ENCODE assay signal across 1 cellular context in the genomic region with DNA sequence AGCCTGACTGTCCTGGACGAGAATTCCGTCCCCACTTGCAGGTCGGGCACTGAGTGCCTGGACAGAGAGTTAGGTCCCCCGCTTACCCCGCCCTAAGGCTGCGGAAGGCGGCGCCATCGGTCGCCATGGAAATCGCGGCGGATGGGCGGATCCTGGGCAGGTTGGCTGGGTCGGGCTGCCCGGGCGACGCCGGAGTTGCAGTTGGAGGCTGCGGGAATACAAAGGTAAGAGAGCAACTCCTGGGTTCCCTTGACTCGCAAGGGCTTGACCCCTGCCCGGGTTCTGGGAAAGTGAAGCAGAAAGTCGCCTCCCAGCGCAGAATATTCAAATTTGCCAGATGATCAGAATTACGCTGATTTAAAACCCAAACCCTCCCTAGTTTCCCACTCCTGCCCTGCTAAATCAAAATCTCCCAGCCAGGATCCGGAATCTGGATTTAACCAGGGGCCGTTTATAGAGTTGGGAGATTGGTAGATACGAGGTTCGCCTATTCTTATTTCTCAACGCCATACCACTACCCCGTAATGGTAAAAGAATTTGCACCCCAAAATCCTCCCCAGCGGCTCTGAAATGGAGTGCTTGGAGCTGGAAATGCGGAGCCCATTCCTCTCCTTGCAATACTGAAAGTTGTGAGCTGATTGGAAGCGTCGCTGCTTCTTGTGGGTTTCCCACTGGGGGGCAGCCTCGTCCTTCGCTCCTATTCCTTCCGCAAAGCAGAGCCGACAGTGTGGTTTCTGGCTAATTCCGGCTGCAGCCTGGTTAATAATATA.
TF ChIP-seq lines count a peak whose summit lies in the region.

No MANE protein-coding gene starts in this region.

TF ChIP-seq in HepG2, 621 proteins besides CTCF, POLR2A, EP300 and RAD21 (continued from another document and continues in another):
- TF ChIP-seq, protein P1, sequence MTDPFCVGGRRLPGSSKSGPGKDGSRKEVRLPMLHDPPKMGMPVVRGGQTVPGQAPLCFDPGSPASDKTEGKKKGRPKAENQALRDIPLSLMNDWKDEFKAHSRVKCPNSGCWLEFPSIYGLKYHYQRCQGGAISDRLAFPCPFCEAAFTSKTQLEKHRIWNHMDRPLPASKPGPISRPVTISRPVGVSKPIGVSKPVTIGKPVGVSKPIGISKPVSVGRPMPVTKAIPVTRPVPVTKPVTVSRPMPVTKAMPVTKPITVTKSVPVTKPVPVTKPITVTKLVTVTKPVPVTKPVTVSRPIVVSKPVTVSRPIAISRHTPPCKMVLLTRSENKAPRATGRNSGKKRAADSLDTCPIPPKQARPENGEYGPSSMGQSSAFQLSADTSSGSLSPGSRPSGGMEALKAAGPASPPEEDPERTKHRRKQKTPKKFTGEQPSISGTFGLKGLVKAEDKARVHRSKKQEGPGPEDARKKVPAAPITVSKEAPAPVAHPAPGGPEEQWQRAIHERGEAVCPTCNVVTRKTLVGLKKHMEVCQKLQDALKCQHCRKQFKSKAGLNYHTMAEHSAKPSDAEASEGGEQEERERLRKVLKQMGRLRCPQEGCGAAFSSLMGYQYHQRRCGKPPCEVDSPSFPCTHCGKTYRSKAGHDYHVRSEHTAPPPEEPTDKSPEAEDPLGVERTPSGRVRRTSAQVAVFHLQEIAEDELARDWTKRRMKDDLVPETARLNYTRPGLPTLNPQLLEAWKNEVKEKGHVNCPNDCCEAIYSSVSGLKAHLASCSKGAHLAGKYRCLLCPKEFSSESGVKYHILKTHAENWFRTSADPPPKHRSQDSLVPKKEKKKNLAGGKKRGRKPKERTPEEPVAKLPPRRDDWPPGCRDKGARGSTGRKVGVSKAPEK (CRISPR knock-in tag; IDR thresholded peaks at IDR 0.05; ENCODE audit: borderline replicate concordance), result no peak
- TF ChIP-seq, protein P2, sequence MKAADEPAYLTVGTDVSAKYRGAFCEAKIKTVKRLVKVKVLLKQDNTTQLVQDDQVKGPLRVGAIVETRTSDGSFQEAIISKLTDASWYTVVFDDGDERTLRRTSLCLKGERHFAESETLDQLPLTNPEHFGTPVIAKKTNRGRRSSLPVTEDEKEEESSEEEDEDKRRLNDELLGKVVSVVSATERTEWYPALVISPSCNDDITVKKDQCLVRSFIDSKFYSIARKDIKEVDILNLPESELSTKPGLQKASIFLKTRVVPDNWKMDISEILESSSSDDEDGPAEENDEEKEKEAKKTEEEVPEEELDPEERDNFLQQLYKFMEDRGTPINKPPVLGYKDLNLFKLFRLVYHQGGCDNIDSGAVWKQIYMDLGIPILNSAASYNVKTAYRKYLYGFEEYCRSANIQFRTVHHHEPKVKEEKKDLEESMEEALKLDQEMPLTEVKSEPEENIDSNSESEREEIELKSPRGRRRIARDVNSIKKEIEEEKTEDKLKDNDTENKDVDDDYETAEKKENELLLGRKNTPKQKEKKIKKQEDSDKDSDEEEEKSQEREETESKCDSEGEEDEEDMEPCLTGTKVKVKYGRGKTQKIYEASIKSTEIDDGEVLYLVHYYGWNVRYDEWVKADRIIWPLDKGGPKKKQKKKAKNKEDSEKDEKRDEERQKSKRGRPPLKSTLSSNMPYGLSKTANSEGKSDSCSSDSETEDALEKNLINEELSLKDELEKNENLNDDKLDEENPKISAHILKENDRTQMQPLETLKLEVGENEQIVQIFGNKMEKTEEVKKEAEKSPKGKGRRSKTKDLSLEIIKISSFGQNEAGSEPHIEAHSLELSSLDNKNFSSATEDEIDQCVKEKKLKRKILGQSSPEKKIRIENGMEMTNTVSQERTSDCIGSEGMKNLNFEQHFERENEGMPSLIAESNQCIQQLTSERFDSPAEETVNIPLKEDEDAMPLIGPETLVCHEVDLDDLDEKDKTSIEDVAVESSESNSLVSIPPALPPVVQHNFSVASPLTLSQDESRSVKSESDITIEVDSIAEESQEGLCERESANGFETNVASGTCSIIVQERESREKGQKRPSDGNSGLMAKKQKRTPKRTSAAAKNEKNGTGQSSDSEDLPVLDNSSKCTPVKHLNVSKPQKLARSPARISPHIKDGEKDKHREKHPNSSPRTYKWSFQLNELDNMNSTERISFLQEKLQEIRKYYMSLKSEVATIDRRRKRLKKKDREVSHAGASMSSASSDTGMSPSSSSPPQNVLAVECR (CRISPR knock-in tag; IDR thresholded peaks at IDR 0.05; ENCODE audit: borderline replicate concordance), result peak; percentile 60; the same call in 1 of the 2 replicates
- TF ChIP-seq, protein P3, sequence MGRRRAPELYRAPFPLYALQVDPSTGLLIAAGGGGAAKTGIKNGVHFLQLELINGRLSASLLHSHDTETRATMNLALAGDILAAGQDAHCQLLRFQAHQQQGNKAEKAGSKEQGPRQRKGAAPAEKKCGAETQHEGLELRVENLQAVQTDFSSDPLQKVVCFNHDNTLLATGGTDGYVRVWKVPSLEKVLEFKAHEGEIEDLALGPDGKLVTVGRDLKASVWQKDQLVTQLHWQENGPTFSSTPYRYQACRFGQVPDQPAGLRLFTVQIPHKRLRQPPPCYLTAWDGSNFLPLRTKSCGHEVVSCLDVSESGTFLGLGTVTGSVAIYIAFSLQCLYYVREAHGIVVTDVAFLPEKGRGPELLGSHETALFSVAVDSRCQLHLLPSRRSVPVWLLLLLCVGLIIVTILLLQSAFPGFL (CRISPR knock-in tag; IDR thresholded peaks at IDR 0.05), result no peak
- TF ChIP-seq ZKSCAN1 (IDR thresholded peaks at IDR 0.05; ENCODE audit: low read length) (no peak), TMF1 (CRISPR knock-in tag; IDR thresholded peaks at IDR 0.05; ENCODE audit: low read depth) (no peak), ZFP36L2 (CRISPR knock-in tag; IDR thresholded peaks at IDR 0.05) (no peak), SMYD3 (CRISPR knock-in tag; IDR thresholded peaks at IDR 0.05) (no peak), HNF4G (IDR thresholded peaks at IDR 0.05; ENCODE audit: borderline replicate concordance, low read depth, low read length) (no peak), HNF4G (CRISPR knock-in tag; IDR thresholded peaks at IDR 0.05; ENCODE audit: borderline replicate concordance, low read depth) (no peak), KAT8 (CRISPR knock-in tag; IDR thresholded peaks at IDR 0.05) (no peak), IRF2 (CRISPR knock-in tag; IDR thresholded peaks at IDR 0.05) (peak; percentile 71), HES4 (CRISPR knock-in tag; IDR thresholded peaks at IDR 0.05; ENCODE audit: borderline replicate concordance) (no peak), ZNF468 (CRISPR knock-in tag; IDR thresholded peaks at IDR 0.05) (no peak), SAFB2 (CRISPR knock-in tag; IDR thresholded peaks at IDR 0.05; ENCODE audit: borderline replicate concordance, low read depth) (no peak; the same call in 1 of the 2 replicates), XRCC5 (optimal IDR thresholded peaks at IDR 0.05; ENCODE audit: low read length) (peak; percentile 56), HDAC6 (IDR thresholded peaks at IDR 0.05; ENCODE audit: low read depth, low read length) (no peak), SIN3A (IDR thresholded peaks at IDR 0.05; ENCODE audit: borderline replicate concordance, low read depth, low read length) (peak; percentile 64; the same call in 1 of the 2 replicates), SRSF1 (optimal IDR thresholded peaks at IDR 0.05; ENCODE audit: low read depth, low read length) (no peak), GPN1 (CRISPR knock-in tag; IDR thresholded peaks at IDR 0.05; ENCODE audit: borderline replicate concordance) (no peak), ZEB1 (IDR thresholded peaks at IDR 0.05; ENCODE audit: insufficient replicate concordance, low read depth) (no peak), CBX1 (IDR thresholded peaks at IDR 0.05; ENCODE audit: low read depth) (no peak), REL (CRISPR knock-in tag; conservative IDR thresholded peaks at IDR 0.05) (no peak; the same call in 1 of the 2 replicates), ZNF460 (CRISPR knock-in tag; IDR thresholded peaks at IDR 0.05; ENCODE audit: borderline replicate concordance) (no peak), MEIS2 (CRISPR knock-in tag; IDR thresholded peaks at IDR 0.05) (no peak), AHR (CRISPR knock-in tag; IDR thresholded peaks at IDR 0.05) (no peak), KAT7 (CRISPR knock-in tag; IDR thresholded peaks at IDR 0.05; ENCODE audit: borderline replicate concordance) (no peak)
- TF ChIP-seq, protein P4, sequence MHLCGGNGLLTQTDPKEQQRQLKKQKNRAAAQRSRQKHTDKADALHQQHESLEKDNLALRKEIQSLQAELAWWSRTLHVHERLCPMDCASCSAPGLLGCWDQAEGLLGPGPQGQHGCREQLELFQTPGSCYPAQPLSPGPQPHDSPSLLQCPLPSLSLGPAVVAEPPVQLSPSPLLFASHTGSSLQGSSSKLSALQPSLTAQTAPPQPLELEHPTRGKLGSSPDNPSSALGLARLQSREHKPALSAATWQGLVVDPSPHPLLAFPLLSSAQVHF (CRISPR knock-in tag; IDR thresholded peaks at IDR 0.05), result no peak
- TF ChIP-seq, protein P5, sequence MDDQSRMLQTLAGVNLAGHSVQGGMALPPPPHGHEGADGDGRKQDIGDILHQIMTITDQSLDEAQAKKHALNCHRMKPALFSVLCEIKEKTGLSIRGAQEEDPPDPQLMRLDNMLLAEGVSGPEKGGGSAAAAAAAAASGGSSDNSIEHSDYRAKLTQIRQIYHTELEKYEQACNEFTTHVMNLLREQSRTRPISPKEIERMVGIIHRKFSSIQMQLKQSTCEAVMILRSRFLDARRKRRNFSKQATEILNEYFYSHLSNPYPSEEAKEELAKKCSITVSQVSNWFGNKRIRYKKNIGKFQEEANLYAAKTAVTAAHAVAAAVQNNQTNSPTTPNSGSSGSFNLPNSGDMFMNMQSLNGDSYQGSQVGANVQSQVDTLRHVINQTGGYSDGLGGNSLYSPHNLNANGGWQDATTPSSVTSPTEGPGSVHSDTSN (CRISPR knock-in tag; IDR thresholded peaks at IDR 0.05; ENCODE audit: borderline replicate concordance), result no peak
- TF ChIP-seq, protein P6, sequence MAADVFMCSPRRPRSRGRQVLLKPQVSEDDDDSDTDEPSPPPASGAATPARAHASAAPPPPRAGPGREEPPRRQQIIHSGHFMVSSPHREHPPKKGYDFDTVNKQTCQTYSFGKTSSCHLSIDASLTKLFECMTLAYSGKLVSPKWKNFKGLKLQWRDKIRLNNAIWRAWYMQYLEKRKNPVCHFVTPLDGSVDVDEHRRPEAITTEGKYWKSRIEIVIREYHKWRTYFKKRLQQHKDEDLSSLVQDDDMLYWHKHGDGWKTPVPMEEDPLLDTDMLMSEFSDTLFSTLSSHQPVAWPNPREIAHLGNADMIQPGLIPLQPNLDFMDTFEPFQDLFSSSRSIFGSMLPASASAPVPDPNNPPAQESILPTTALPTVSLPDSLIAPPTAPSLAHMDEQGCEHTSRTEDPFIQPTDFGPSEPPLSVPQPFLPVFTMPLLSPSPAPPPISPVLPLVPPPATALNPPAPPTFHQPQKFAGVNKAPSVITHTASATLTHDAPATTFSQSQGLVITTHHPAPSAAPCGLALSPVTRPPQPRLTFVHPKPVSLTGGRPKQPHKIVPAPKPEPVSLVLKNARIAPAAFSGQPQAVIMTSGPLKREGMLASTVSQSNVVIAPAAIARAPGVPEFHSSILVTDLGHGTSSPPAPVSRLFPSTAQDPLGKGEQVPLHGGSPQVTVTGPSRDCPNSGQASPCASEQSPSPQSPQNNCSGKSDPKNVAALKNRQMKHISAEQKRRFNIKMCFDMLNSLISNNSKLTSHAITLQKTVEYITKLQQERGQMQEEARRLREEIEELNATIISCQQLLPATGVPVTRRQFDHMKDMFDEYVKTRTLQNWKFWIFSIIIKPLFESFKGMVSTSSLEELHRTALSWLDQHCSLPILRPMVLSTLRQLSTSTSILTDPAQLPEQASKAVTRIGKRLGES (CRISPR knock-in tag; IDR thresholded peaks at IDR 0.05; ENCODE audit: borderline replicate concordance), result no peak
- TF ChIP-seq, protein P7, sequence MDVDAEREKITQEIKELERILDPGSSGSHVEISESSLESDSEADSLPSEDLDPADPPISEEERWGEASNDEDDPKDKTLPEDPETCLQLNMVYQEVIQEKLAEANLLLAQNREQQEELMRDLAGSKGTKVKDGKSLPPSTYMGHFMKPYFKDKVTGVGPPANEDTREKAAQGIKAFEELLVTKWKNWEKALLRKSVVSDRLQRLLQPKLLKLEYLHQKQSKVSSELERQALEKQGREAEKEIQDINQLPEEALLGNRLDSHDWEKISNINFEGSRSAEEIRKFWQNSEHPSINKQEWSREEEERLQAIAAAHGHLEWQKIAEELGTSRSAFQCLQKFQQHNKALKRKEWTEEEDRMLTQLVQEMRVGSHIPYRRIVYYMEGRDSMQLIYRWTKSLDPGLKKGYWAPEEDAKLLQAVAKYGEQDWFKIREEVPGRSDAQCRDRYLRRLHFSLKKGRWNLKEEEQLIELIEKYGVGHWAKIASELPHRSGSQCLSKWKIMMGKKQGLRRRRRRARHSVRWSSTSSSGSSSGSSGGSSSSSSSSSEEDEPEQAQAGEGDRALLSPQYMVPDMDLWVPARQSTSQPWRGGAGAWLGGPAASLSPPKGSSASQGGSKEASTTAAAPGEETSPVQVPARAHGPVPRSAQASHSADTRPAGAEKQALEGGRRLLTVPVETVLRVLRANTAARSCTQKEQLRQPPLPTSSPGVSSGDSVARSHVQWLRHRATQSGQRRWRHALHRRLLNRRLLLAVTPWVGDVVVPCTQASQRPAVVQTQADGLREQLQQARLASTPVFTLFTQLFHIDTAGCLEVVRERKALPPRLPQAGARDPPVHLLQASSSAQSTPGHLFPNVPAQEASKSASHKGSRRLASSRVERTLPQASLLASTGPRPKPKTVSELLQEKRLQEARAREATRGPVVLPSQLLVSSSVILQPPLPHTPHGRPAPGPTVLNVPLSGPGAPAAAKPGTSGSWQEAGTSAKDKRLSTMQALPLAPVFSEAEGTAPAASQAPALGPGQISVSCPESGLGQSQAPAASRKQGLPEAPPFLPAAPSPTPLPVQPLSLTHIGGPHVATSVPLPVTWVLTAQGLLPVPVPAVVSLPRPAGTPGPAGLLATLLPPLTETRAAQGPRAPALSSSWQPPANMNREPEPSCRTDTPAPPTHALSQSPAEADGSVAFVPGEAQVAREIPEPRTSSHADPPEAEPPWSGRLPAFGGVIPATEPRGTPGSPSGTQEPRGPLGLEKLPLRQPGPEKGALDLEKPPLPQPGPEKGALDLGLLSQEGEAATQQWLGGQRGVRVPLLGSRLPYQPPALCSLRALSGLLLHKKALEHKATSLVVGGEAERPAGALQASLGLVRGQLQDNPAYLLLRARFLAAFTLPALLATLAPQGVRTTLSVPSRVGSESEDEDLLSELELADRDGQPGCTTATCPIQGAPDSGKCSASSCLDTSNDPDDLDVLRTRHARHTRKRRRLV (CRISPR knock-in tag; IDR thresholded peaks at IDR 0.05), result no peak
- TF ChIP-seq, protein P8, sequence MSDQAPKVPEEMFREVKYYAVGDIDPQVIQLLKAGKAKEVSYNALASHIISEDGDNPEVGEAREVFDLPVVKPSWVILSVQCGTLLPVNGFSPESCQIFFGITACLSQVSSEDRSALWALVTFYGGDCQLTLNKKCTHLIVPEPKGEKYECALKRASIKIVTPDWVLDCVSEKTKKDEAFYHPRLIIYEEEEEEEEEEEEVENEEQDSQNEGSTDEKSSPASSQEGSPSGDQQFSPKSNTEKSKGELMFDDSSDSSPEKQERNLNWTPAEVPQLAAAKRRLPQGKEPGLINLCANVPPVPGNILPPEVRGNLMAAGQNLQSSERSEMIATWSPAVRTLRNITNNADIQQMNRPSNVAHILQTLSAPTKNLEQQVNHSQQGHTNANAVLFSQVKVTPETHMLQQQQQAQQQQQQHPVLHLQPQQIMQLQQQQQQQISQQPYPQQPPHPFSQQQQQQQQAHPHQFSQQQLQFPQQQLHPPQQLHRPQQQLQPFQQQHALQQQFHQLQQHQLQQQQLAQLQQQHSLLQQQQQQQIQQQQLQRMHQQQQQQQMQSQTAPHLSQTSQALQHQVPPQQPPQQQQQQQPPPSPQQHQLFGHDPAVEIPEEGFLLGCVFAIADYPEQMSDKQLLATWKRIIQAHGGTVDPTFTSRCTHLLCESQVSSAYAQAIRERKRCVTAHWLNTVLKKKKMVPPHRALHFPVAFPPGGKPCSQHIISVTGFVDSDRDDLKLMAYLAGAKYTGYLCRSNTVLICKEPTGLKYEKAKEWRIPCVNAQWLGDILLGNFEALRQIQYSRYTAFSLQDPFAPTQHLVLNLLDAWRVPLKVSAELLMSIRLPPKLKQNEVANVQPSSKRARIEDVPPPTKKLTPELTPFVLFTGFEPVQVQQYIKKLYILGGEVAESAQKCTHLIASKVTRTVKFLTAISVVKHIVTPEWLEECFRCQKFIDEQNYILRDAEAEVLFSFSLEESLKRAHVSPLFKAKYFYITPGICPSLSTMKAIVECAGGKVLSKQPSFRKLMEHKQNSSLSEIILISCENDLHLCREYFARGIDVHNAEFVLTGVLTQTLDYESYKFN (CRISPR knock-in tag; conservative IDR thresholded peaks at IDR 0.05), result no peak; the same call in 1 of the 2 replicates
